1 cellular context compared by ENCODE assay signal in genomic region chr17:56833023-56833811, GRCh38.
TF ChIP-seq lines count a peak whose summit lies in the region.

No MANE protein-coding gene starts in this region.

TF ChIP-seq in HepG2, 621 proteins besides CTCF, POLR2A, EP300 and RAD21 (continued from another document and continues in another):
- TF ChIP-seq DBP (CRISPR knock-in tag; IDR thresholded peaks at IDR 0.05; ENCODE audit: not compliant biosample characterization): no peak
- TF ChIP-seq NR2F6 (IDR thresholded peaks at IDR 0.05): no peak
- no peak; the same call in 1 of the 2 replicates for TF ChIP-seq NR2F6 (CRISPR knock-in tag; IDR thresholded peaks at IDR 0.05)
- TF ChIP-seq SMARCC2 (IDR thresholded peaks at IDR 0.05): no peak
- TF ChIP-seq ELF4 (CRISPR knock-in tag; IDR thresholded peaks at IDR 0.05; ENCODE audit: borderline replicate concordance): 0 out of 2 replicates have a peak, but pooled peaks have one; percentile 38
- TF ChIP-seq ZNF879 (CRISPR knock-in tag; IDR thresholded peaks at IDR 0.05): no peak
- no peak for TF ChIP-seq HOXA5 (CRISPR knock-in tag; IDR thresholded peaks at IDR 0.05)
- peak; percentile 59; the same call in 1 of the 2 replicates for TF ChIP-seq ZNF350 (CRISPR knock-in tag; IDR thresholded peaks at IDR 0.05; ENCODE audit: borderline replicate concordance, low read depth)
- TF ChIP-seq FOXP1 (IDR thresholded peaks at IDR 0.05): no peak
- no peak for TF ChIP-seq FOXP1 (CRISPR knock-in tag; IDR thresholded peaks at IDR 0.05)
- 0 out of 2 replicates have a peak, but pooled peaks have one; percentile 31 for TF ChIP-seq YEATS4 (CRISPR knock-in tag; IDR thresholded peaks at IDR 0.05; ENCODE audit: borderline replicate concordance)
- TF ChIP-seq RXRA (CRISPR knock-in tag; IDR thresholded peaks at IDR 0.05): no peak
- no peak for TF ChIP-seq NCOA1 (CRISPR knock-in tag; IDR thresholded peaks at IDR 0.05)
- TF ChIP-seq IRX3 (CRISPR knock-in tag; IDR thresholded peaks at IDR 0.05; ENCODE audit: borderline replicate concordance, low read depth): peak; percentile 55; the same call in 1 of the 2 replicates
- peak; percentile 99 for TF ChIP-seq ZNF768 (CRISPR knock-in tag; IDR thresholded peaks at IDR 0.05)
- no peak for TF ChIP-seq ISX (CRISPR knock-in tag; conservative IDR thresholded peaks at IDR 0.05)
- TF ChIP-seq HOMEZ (CRISPR knock-in tag; IDR thresholded peaks at IDR 0.05; ENCODE audit: low read depth): no peak
- no peak for TF ChIP-seq ZNF354B (CRISPR knock-in tag; IDR thresholded peaks at IDR 0.05)
- no peak for TF ChIP-seq ZNF576 (CRISPR knock-in tag; IDR thresholded peaks at IDR 0.05)
- TF ChIP-seq ZBTB2 (CRISPR knock-in tag; IDR thresholded peaks at IDR 0.05; ENCODE audit: low read depth): peak; percentile 59; the same call in 1 of the 2 replicates
- no peak for TF ChIP-seq ZFP36 (IDR thresholded peaks at IDR 0.05; ENCODE audit: borderline replicate concordance, low read depth, low read length, partially characterized antibody)
- TF ChIP-seq IKZF5 (CRISPR knock-in tag; IDR thresholded peaks at IDR 0.05): no peak; the same call in 1 of the 2 replicates
- no peak for TF ChIP-seq ZNF318 (CRISPR knock-in tag; IDR thresholded peaks at IDR 0.05)
- TF ChIP-seq KLF9 (CRISPR knock-in tag; IDR thresholded peaks at IDR 0.05; ENCODE audit: low read depth): no peak
- no peak for TF ChIP-seq ZHX1 (CRISPR knock-in tag; IDR thresholded peaks at IDR 0.05; ENCODE audit: low read depth)
- TF ChIP-seq TFDP2 (CRISPR knock-in tag; IDR thresholded peaks at IDR 0.05): peak; percentile 30
- 0 out of 2 replicates have a peak, but pooled peaks have one; percentile 53 for TF ChIP-seq ZNF230 (CRISPR knock-in tag; IDR thresholded peaks at IDR 0.05)
- no peak for TF ChIP-seq ATF3 (CRISPR knock-in tag; IDR thresholded peaks at IDR 0.05)
- no peak for TF ChIP-seq TBL1XR1 (IDR thresholded peaks at IDR 0.05; ENCODE audit: borderline replicate concordance, low read length, partially characterized antibody)
- TF ChIP-seq MTF1 (CRISPR knock-in tag; IDR thresholded peaks at IDR 0.05): no peak
- TF ChIP-seq ZNF839 (CRISPR knock-in tag; IDR thresholded peaks at IDR 0.05; ENCODE audit: borderline replicate concordance): no peak
- no peak for TF ChIP-seq PRMT3 (CRISPR knock-in tag; IDR thresholded peaks at IDR 0.05; ENCODE audit: borderline replicate concordance, low read depth)
- TF ChIP-seq ZNF207 (IDR thresholded peaks at IDR 0.05; ENCODE audit: borderline replicate concordance): no peak
- peak; percentile 63; the same call in 1 of the 2 replicates for TF ChIP-seq ZNF710 (CRISPR knock-in tag; IDR thresholded peaks at IDR 0.05; ENCODE audit: borderline replicate concordance)
- TF ChIP-seq KDM6A (CRISPR knock-in tag; IDR thresholded peaks at IDR 0.05; ENCODE audit: low read depth): no peak
